In the genomic region with DNA sequence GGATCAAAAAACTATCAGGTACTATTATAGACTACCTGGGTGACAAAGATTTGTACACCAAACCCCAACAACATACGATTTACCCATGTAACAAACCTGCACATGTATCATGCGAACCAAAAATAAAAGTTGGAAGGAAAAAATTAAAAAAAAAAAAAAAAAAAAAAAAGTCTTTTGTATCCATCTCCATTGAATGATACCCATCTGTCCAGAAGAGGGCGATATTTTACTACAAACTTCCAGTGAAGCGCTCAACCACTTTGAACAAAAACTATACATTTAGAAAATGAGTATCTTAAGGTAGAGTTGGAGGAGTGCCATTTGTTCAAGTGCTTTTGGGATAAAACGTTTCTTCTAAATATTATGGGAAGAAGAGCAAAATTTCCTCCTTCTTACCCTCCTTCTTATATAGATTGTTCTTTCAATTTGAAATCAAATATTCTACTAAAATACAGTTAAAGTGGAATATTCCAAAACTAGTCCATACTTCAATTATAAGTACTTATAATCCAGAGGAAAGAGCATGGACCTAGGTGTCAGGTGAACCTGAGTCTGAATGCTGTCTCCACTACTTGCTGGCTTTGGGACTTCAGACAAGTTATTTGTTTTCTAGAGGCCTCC, we compare ENCODE assay signal across 8 cellular contexts. TPM values are rescaled to one million over a fixed set of nuclear protein-coding genes. Genes with fewer than 3 reads are reported as not detected.
A peak's percentile ranks its signal among the peaks of the same experiment; 100 is the strongest.
DNase-seq lines count a peak whose midpoint lies in the region; ATAC-seq and TF ChIP-seq lines count a peak whose summit lies in the region.

No MANE protein-coding gene starts in this region.

- H3K4me3 Mint-ChIP-seq in stimulated activated effector memory CD8-positive, alpha-beta T cell treated with anti-CD3 and anti-CD28 coated beads, Interleukin-12 subunit alpha, Interleukin-12 subunit beta, amount 100 ng/mL, for 72 hours: no peak overlapping the region

- CTCF ChIA-PET in HEK293 (lab: Yijun Ruan, JAX): interaction anchor here (0.6 to 2.8 kb wide), 12 partner anchors 10 to 584 kb away, joined by 3 to 36 read pairs (median 4); no protein-coding TSS in a partner anchor

- no peak for TF ChIP-seq CTCF in HEK293 (tag by site-specific recombination; IDR thresholded peaks at IDR 0.05)

- no peaks in the 10 kb centered on the region for H3K9me3 ChIP-seq in HEK293 (ENCODE audit: control insufficient read depth, insufficient read depth, low read depth, low read length)

- no peak overlapping the region for H3K27ac Mint-ChIP-seq in stimulated activated effector memory CD8-positive, alpha-beta T cell treated with anti-CD3 and anti-CD28 coated beads, Interleukin-12 subunit alpha, Interleukin-12 subunit beta, amount 100 ng/mL, for 72 hours

- DNase-seq in CD1c-positive myeloid dendritic cell (ENCODE audit: extremely low spot score): peak; percentile 65
- DNase-seq in NCI-H774 (lab: John Stamatoyannopoulos, UW): peak; percentile 40
- DNase-seq in cerebellum (ENCODE audit: low spot score): peak; percentile 5
- peak; percentile 58 to 77 for DNase-seq in lung microvascular endothelial cell (ENCODE audit: low read depth in 2 of 2)
- no peak for DNase-seq in activated naive CD4-positive, alpha-beta T cell treated with anti-CD3 and anti-CD28 coated beads, Interleukin-2, amount 50 U/mL, for 16 hours
- no peak for DNase-seq in stimulated activated effector memory CD8-positive, alpha-beta T cell treated with anti-CD3 and anti-CD28 coated beads, Interleukin-12 subunit alpha, Interleukin-12 subunit beta, amount 100 ng/mL, for 72 hours (ENCODE audit: low spot score in 2 of 2)

- no peak overlapping the region for H3K27ac ChIP-seq in HEK293 (ENCODE audit: extremely low read depth, low read depth, low read length)

- peaks cover 12% of the 10 kb centered on the region for H3K4me1 Mint-ChIP-seq in stimulated activated effector memory CD8-positive, alpha-beta T cell treated with anti-CD3 and anti-CD28 coated beads, Interleukin-12 subunit alpha, Interleukin-12 subunit beta, amount 100 ng/mL, for 72 hours

- H3K4me1 ChIP-seq in HEK293 (ENCODE audit: control insufficient read depth, insufficient read depth, low read length): no peaks in the 10 kb centered on the region

- no peaks in the 10 kb centered on the region for H3K9me3 Mint-ChIP-seq in stimulated activated effector memory CD8-positive, alpha-beta T cell treated with anti-CD3 and anti-CD28 coated beads, Interleukin-12 subunit alpha, Interleukin-12 subunit beta, amount 100 ng/mL, for 72 hours

- POLR2A ChIA-PET in HEK293 (lab: Yijun Ruan, JAX): interaction anchor here (0.6 kb wide), 1 partner anchor 117 kb away, joined by 9 read pairs; no protein-coding TSS in a partner anchor

- no peak overlapping the region for H3K4me3 ChIP-seq in HEK293 (ENCODE audit: low read depth, low read length)

- ATAC-seq in GM19023 (IDR thresholded peaks at IDR 0.05; ENCODE audit: unreplicated experiment): no peak
- ATAC-seq in stimulated activated effector memory CD8-positive, alpha-beta T cell treated with anti-CD3 and anti-CD28 coated beads, Interleukin-12 subunit alpha, Interleukin-12 subunit beta, amount 100 ng/mL, for 72 hours: no peak

- no peaks in the 10 kb centered on the region for H3K36me3 ChIP-seq in HEK293 (ENCODE audit: control insufficient read depth in 2 of 2, insufficient read depth in 1 of 2, low read length in 2 of 2)

- H3K36me3 Mint-ChIP-seq in stimulated activated effector memory CD8-positive, alpha-beta T cell treated with anti-CD3 and anti-CD28 coated beads, Interleukin-12 subunit alpha, Interleukin-12 subunit beta, amount 100 ng/mL, for 72 hours: peaks cover 2% of the 10 kb centered on the region

TF ChIP-seq in HEK293, 187 proteins besides CTCF, POLR2A, EP300 and RAD21:
- TF ChIP-seq, protein P1, sequence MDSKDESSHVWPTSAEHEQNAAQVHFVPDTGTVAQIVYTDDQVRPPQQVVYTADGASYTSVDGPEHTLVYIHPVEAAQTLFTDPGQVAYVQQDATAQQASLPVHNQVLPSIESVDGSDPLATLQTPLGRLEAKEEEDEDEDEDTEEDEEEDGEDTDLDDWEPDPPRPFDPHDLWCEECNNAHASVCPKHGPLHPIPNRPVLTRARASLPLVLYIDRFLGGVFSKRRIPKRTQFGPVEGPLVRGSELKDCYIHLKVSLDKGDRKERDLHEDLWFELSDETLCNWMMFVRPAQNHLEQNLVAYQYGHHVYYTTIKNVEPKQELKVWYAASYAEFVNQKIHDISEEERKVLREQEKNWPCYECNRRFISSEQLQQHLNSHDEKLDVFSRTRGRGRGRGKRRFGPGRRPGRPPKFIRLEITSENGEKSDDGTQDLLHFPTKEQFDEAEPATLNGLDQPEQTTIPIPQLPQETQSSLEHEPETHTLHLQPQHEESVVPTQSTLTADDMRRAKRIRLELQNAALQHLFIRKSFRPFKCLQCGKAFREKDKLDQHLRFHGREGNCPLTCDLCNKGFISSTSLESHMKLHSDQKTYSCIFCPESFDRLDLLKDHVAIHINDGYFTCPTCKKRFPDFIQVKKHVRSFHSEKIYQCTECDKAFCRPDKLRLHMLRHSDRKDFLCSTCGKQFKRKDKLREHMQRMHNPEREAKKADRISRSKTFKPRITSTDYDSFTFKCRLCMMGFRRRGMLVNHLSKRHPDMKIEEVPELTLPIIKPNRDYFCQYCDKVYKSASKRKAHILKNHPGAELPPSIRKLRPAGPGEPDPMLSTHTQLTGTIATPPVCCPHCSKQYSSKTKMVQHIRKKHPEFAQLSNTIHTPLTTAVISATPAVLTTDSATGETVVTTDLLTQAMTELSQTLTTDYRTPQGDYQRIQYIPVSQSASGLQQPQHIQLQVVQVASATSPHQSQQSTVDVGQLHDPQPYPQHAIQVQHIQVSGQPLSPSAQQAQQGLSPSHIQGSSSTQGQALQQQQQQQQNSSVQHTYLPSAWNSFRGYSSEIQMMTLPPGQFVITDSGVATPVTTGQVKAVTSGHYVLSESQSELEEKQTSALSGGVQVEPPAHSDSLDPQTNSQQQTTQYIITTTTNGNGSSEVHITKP (tag by site-specific recombination; IDR thresholded peaks at IDR 0.05): peak; percentile 36; the same call in 1 of the 2 replicates
- TF ChIP-seq ZNF324 (tag by site-specific recombination; IDR thresholded peaks at IDR 0.05) (no peak), YY2 (tag by site-specific recombination; IDR thresholded peaks at IDR 0.05) (no peak), ZNF654 (tag by site-specific recombination; IDR thresholded peaks at IDR 0.05; ENCODE audit: low read depth) (peak; percentile 69), KLF16 (tag by site-specific recombination; IDR thresholded peaks at IDR 0.05) (no peak), SCRT1 (tag by site-specific recombination; IDR thresholded peaks at IDR 0.05; ENCODE audit: borderline replicate concordance) (no peak), BCL11B (tag by site-specific recombination; IDR thresholded peaks at IDR 0.05; ENCODE audit: low read depth) (no peak), ZNF585B (tag by site-specific recombination; IDR thresholded peaks at IDR 0.05) (no peak), PRDM1 (tag by site-specific recombination; IDR thresholded peaks at IDR 0.05) (no peak), TRIM28 (IDR thresholded peaks at IDR 0.05; ENCODE audit: borderline replicate concordance, low read length) (no peak), ZNF202 (tag by site-specific recombination; IDR thresholded peaks at IDR 0.05; ENCODE audit: borderline replicate concordance) (no peak)
- TF ChIP-seq, protein P2, sequence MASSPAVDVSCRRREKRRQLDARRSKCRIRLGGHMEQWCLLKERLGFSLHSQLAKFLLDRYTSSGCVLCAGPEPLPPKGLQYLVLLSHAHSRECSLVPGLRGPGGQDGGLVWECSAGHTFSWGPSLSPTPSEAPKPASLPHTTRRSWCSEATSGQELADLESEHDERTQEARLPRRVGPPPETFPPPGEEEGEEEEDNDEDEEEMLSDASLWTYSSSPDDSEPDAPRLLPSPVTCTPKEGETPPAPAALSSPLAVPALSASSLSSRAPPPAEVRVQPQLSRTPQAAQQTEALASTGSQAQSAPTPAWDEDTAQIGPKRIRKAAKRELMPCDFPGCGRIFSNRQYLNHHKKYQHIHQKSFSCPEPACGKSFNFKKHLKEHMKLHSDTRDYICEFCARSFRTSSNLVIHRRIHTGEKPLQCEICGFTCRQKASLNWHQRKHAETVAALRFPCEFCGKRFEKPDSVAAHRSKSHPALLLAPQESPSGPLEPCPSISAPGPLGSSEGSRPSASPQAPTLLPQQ (tag by site-specific recombination; IDR thresholded peaks at IDR 0.05): no peak
- TF ChIP-seq, protein P3, sequence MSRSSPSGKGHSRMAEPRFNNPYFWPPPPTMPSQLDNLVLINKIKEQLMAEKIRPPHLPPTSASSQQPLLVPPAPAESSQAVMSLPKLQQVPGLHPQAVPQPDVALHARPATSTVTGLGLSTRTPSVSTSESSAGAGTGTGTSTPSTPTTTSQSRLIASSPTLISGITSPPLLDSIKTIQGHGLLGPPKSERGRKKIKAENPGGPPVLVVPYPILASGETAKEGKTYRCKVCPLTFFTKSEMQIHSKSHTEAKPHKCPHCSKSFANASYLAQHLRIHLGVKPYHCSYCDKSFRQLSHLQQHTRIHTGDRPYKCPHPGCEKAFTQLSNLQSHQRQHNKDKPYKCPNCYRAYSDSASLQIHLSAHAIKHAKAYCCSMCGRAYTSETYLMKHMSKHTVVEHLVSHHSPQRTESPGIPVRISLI (tag by site-specific recombination; IDR thresholded peaks at IDR 0.05): peak; percentile 75
- TF ChIP-seq, protein P4, sequence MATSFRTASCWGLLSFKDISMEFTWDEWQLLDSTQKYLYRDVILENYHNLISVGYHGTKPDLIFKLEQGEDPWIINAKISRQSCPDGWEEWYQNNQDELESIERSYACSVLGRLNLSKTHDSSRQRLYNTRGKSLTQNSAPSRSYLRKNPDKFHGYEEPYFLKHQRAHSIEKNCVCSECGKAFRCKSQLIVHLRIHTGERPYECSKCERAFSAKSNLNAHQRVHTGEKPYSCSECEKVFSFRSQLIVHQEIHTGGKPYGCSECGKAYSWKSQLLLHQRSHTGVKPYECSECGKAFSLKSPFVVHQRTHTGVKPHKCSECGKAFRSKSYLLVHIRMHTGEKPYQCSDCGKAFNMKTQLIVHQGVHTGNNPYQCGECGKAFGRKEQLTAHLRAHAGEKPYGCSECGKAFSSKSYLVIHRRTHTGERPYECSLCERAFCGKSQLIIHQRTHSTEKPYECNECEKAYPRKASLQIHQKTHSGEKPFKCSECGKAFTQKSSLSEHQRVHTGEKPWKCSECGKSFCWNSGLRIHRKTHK (tag by site-specific recombination; IDR thresholded peaks at IDR 0.05): no peak

RNA-seq across cellular contexts. Expression of a gene that starts 23.3 kb away (rescaled TPM):
- total RNA-seq in cerebellum (48.4 TPM), lung microvascular endothelial cell (11.3 and 13.9 TPM in 2 replicates)

Comparison
In these comparisons a context has a peak if more than half of its experiments do, and no peak if none do; other contexts are left out.
1. DNase-seq: peak in CD1c-positive myeloid dendritic cell (single experiment), NCI-H774 (single experiment), cerebellum (single experiment) and lung microvascular endothelial cell (2 of 2); none in activated naive CD4-positive, alpha-beta T cell treated with anti-CD3 and anti-CD28 coated beads, Interleukin-2, amount 50 U/mL, for 16 hours (single experiment) and stimulated activated effector memory CD8-positive, alpha-beta T cell treated with anti-CD3 and anti-CD28 coated beads, Interleukin-12 subunit alpha, Interleukin-12 subunit beta, amount 100 ng/mL, for 72 hours (0 of 2).